In genomic region chr10:88663153-88663552, GRCh38 we compare ENCODE assay signal across 1 cellular context.
A peak's percentile ranks its signal among the peaks of the same experiment; 100 is the strongest.
TF ChIP-seq lines count a peak whose summit lies in the region.

No MANE protein-coding gene starts in this region.

TF ChIP-seq in HEK293, 187 proteins besides CTCF, POLR2A, EP300 and RAD21:
- TF ChIP-seq ZNF280D (tag by site-specific recombination; IDR thresholded peaks at IDR 0.05) (peak; percentile 75; the same call in 1 of the 2 replicates), ZNF580 (tag by site-specific recombination; IDR thresholded peaks at IDR 0.05) (peak; percentile 74; the same call in 1 of the 2 replicates), ZNF146 (tag by site-specific recombination; IDR thresholded peaks at IDR 0.05) (peak; percentile 99)
